Comparison of ENCODE assay signal across 18 cellular contexts in the genomic region with DNA sequence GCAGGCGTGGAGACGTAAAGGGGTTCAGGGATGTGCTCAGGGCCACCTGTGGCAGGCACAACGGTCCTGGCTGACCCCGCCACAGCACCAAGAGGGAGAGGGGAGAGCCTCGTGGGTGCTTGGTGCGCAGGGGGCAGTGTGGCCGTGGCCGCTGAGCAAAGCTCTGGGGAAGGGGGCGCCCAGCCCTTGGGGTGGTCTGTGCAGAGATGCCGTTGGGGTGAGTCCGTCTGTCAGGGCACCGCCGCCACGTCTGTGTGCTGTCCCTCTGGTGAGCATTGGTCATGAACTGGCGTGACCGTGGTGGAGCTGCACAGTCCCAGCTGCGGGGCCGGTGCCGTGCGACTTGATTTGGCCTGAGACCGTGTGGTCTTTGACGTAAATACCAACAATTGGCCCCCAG. TPM values are rescaled to one million over a fixed set of nuclear protein-coding genes. Genes with fewer than 3 reads are reported as not detected.
"Had no signal": no experiment of that assay in that cellular context is flagged by ENCODE, and none has a peak within 500 bp of the region (broad histone marks: within the 10 kb centered on the region; RNA-seq: fewer than 3 reads in every experiment).

No MANE protein-coding gene starts in this region.

- H3K27ac ChIP-seq: parathyroid adenoma, prostate gland, right lobe of liver had no signal

- H3K36me3 Mint-ChIP-seq: naive B cell had no signal

- H2AFZ ChIP-seq: parathyroid adenoma had no signal

- H3K4me1 ChIP-seq: parathyroid adenoma, prostate gland, right lobe of liver had no signal

- H3K9me3 ChIP-seq: prostate gland, right lobe of liver had no signal

- H3K4me3 Mint-ChIP-seq: nephron; stimulated activated effector memory CD8-positive, alpha-beta T cell treated with anti-CD3 and anti-CD28 coated beads, Interleukin-12 subunit alpha, Interleukin-12 subunit beta, amount 100 ng/mL, for 72 hours had no signal

- H3K27me3 Mint-ChIP-seq: naive B cell had no signal

- ATAC-seq: left ventricle myocardium superior had no signal

- H3K4me3 ChIP-seq: dorsolateral prefrontal cortex, lung, prostate gland, right lobe of liver had no signal

- DNase-seq: cortex of kidney; dorsolateral prefrontal cortex; effector CD8-positive, alpha-beta T cell; foreskin melanocyte; head of caudate nucleus; left ventricle myocardium superior; mesendoderm; naive B cell; stimulated activated CD4-positive, alpha-beta T cell treated with anti-CD3 and anti-CD28 coated beads, Interleukin-4, amount 100 ng/mL, for 1 hour; stimulated activated CD8-positive, alpha-beta memory T cell treated with anti-CD3 and anti-CD28 coated beads, Interleukin-4, amount 100 ng/mL, for 48 hours; trophoblast cell had no signal

- H3K9me3 Mint-ChIP-seq: naive B cell; nephron; stimulated activated effector memory CD8-positive, alpha-beta T cell treated with anti-CD3 and anti-CD28 coated beads, Interleukin-12 subunit alpha, Interleukin-12 subunit beta, amount 100 ng/mL, for 72 hours had no signal

- H3K36me3 ChIP-seq: prostate gland, right lobe of liver had no signal

- H3K4me1 Mint-ChIP-seq: nephron had no signal

- H3K27ac Mint-ChIP-seq: nephron had no signal

- H3K9ac ChIP-seq: parathyroid adenoma had no signal

- H3K27me3 ChIP-seq: dorsolateral prefrontal cortex, right lobe of liver had no signal

RNA-seq across cellular contexts. Expression of a gene that starts 26.3 kb away (rescaled TPM):
- total RNA-seq: renal cortical epithelial cell had no signal
